Comparison of ENCODE assay signal across 1 cellular context in genomic region chr22:19111140-19111539, GRCh38.
TF ChIP-seq lines count a peak whose summit lies in the region.

No MANE protein-coding gene starts in this region.

TF ChIP-seq in H1, 55 proteins besides CTCF, POLR2A, EP300 and RAD21:
- no peak for TF ChIP-seq ZNF274 (IDR thresholded peaks at IDR 0.05; ENCODE audit: borderline replicate concordance, extremely low read depth, low read length)
- TF ChIP-seq, protein P1, sequence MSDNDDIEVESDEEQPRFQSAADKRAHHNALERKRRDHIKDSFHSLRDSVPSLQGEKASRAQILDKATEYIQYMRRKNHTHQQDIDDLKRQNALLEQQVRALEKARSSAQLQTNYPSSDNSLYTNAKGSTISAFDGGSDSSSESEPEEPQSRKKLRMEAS (IDR thresholded peaks at IDR 0.05), result peak; percentile 46; the same call in 1 of the 2 replicates
